Comparison of ENCODE assay signal across 26 cellular contexts in the genomic region with DNA sequence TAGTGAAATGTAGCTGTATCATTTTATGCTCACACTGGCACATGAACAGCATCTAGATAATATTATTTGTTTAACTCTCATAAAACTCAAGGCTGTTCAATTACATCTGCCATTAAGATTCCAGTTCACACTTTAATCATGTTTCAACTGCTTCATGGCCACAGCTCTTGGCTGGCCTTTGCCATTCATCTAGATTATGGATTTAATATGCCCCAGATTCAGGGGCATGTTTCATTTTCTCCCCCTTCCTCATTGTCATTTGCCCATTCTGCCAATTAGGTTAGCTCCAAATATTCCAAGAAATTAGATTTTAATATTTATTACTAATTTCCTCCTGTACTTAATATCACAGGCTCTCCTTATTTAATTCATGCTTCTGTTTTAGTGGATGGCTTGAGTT.
"Had no signal": no experiment of that assay in that cellular context is flagged by ENCODE, and none has a peak within 500 bp of the region (broad histone marks: within the 10 kb centered on the region; RNA-seq: fewer than 3 reads in every experiment).

No MANE protein-coding gene starts in this region.

- H3K9me3 ChIP-seq: testis, thoracic aorta, thyroid gland, tibial artery, tibial nerve, transverse colon, upper lobe of left lung, upper lobe of right lung, uterus, vagina had no signal

- H3K27me3 ChIP-seq: stomach, suprapubic skin, testis, thyroid gland, tibial artery, tibial nerve, transverse colon, upper lobe of left lung, upper lobe of right lung, uterus, vagina had no signal

- H3K4me1 ChIP-seq: stomach, suprapubic skin, testis, thyroid gland, tibial artery, transverse colon, upper lobe of left lung, upper lobe of right lung, uterus, vagina had no signal

- DNase-seq: stimulated activated CD4-positive, alpha-beta T cell treated with anti-CD3 and anti-CD28 coated beads, Interleukin-2, amount 100 ng/mL, for 48 hours; stimulated activated CD4-positive, alpha-beta T cell treated with anti-CD3 and anti-CD28 coated beads, Interleukin-4, amount 100 ng/mL, for 1 hour; stimulated activated CD4-positive, alpha-beta T cell treated with anti-CD3 and anti-CD28 coated beads, Interleukin-4, amount 100 ng/mL, for 24 hours; stimulated activated CD4-positive, alpha-beta T cell treated with anti-CD3 and anti-CD28 coated beads, Interleukin-4, amount 100 ng/mL, for 4 hours; stimulated activated CD8-positive, alpha-beta memory T cell treated with anti-CD3 and anti-CD28 coated beads, Interleukin-4, amount 100 ng/mL, for 48 hours; stimulated activated naive B cell treated with anti-CD40 and anti-IgM and Interleukin-4, amounts not matched to agents 10 μg/mL and 1 μg/mL and 100 μg/mL, for 72 hours; stimulated activated naive CD4-positive, alpha-beta T cell; stimulated activated naive CD4-positive, alpha-beta T cell treated with Interleukin-2 at 50 U/mL for 16 hours; stimulated activated naive CD8-positive, alpha-beta T cell treated with anti-CD3 and anti-CD28 coated beads, Interleukin-15, amount 100 ng/mL, for 72 hours; stimulated activated naive CD8-positive, alpha-beta T cell treated with anti-CD3 and anti-CD28 coated beads, Interleukin-15, Interleukin-2, amounts not matched to agents 100 U/mL and 50 U/mL, for 24 hours; stomach; substantia nigra; testis; thyroid gland; tibial artery; transverse colon; trophoblast cell; upper lobe of right lung; uterus had no signal

- ATAC-seq: stimulated activated effector memory CD8-positive, alpha-beta T cell treated with anti-CD3 and anti-CD28 coated beads, Interleukin-12 subunit alpha, Interleukin-12 subunit beta, amount 100 ng/mL, for 72 hours; stimulated activated memory B cell treated with anti-CD40 and anti-IgM and Interleukin-4, amounts not matched to agents 10 μg/mL and 1 μg/mL and 100 μg/mL, for 72 hours; stimulated activated naive B cell treated with anti-CD40 and anti-IgM and Interleukin-4, amounts not matched to agents 10 μg/mL and 1 μg/mL and 100 μg/mL, for 72 hours; stimulated activated naive CD8-positive, alpha-beta T cell treated with anti-CD3 and anti-CD28 coated beads, Interleukin-15, amount 100 ng/mL, for 72 hours; stimulated activated naive CD8-positive, alpha-beta T cell treated with anti-CD3 and anti-CD28 coated beads, Interleukin-15, Interleukin-2, amounts not matched to agents 100 U/mL and 50 U/mL, for 24 hours; upper lobe of right lung had no signal

- H3K36me3 ChIP-seq: stomach, suprapubic skin, thoracic aorta, thyroid gland, tibial artery, transverse colon, upper lobe of left lung, upper lobe of right lung, uterus, vagina had no signal

- H3K27ac ChIP-seq: stomach, suprapubic skin, testis, thoracic aorta, thyroid gland, tibial artery, tibial nerve, transverse colon, upper lobe of left lung, upper lobe of right lung, uterus, vagina had no signal

- H3K4me3 ChIP-seq: stomach, suprapubic skin, testis, thoracic aorta, thyroid gland, tibial artery, tibial nerve, transverse colon, upper lobe of left lung, upper lobe of right lung, uterus, vagina had no signal
